14 cellular contexts compared by ENCODE assay signal in the genomic region with DNA sequence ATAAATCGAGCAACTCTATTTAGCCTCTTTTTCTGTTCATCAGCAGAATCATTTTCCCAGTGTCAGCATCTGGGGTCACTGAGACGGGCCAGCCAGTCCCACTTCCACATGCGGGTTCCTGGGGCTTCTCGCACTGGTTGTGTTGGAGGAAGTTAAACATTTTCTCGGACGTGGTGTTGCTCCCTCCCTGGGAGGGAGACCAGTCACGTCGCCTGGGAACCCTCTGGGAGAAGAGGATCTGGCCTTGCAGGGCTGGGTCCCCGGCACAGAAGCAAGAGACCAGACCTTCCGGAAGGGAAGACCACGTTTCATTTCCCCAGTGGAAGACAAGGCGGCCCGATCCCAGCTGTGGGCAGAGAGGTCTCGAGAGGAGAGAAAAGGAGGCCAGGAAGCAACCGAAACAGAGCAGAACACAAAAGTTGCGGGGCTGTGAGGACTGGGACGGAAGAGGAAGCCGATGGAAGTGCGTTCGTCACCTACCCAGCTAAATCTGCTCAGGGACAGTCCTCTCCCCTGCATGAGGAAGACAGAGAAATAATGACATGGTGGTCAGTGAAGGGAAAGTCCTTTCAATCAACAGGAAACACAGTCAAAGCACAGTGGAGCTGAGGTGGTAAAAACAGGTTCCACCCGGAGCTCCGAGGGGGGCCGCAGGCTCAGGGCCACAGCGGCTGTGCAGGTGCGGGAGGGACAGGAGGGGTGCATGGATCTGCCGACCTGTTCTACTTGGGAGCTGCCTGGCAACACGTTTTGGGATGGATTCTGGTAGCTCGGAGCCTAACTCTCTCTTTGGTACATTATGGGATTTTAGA.
DNase-seq lines count a peak whose midpoint lies in the region; ATAC-seq and TF ChIP-seq lines count a peak whose summit lies in the region.
"Had no signal": no experiment of that assay in that cellular context is flagged by ENCODE, and none has a peak within 500 bp of the region (broad histone marks: within the 10 kb centered on the region; RNA-seq: fewer than 3 reads in every experiment).

No MANE protein-coding gene starts in this region.

- intact Hi-C loops in IMR-90 (cut with micrococcal nuclease): no loop called here
- intact Hi-C loops in gastrocnemius medialis (cut with DNase I; ENCODE audit: low total_unique reads): no loop called here

- in situ Hi-C loops in IMR-90 (cut with MboI; ENCODE audit: low sequenced_read_pairs): loop anchor here (10.0 kb wide), 1 partner anchor 183 kb away; no protein-coding TSS in a partner anchor
- in situ Hi-C loops in gastrocnemius medialis (cut with MboI; ENCODE audit: low sequenced_read_pairs in 4 of 4): loop anchor here in 2 of 4 donors (10.0 to 25.0 kb wide), 4 partner anchors 63 to 224 kb away; partner anchors contain the start of gene ZNF236 (in 1 of the 2)
- in situ Hi-C loops in GM13976 (cut with MboI; ENCODE audit: low sequenced_read_pairs, unreplicated experiment): loop anchor here (10.0 to 25.0 kb wide), 2 partner anchors 183 to 674 kb away; no protein-coding TSS in a partner anchor

- TF ChIP-seq RAD21 in IMR-90 (IDR thresholded peaks at IDR 0.05; ENCODE audit: low read length): no peak

- no peak overlapping the region for H4K8ac ChIP-seq in IMR-90 (ENCODE audit: low read depth in 2 of 2, low read length in 2 of 2)

- no peaks in the 10 kb centered on the region for H3K9me3 ChIP-seq in IMR-90 (ENCODE audit: control insufficient read depth, insufficient read depth, low read length)
- no peaks in the 10 kb centered on the region for H3K9me3 ChIP-seq in gastrocnemius medialis
- H3K9me3 ChIP-seq: BE2C, MG63, pancreas had no signal

- no peak overlapping the region for H3K4ac ChIP-seq in IMR-90 (ENCODE audit: low read depth, low read length)

- no peak for TF ChIP-seq CTCF in IMR-90 (conservative IDR thresholded peaks at IDR 0.05; ENCODE audit: low read depth, low read length)
- no peak for TF ChIP-seq CTCF in coronary artery (IDR thresholded peaks at IDR 0.05)
- TF ChIP-seq CTCF in gastrocnemius medialis (IDR thresholded peaks at IDR 0.05 in 4 of 5, conservative IDR thresholded peaks at IDR 0.05 in 1 of 5): no peak
- no peak for TF ChIP-seq CTCF in GM13976 (IDR thresholded peaks at IDR 0.05; ENCODE audit: borderline replicate concordance, control extremely low read depth, extremely low read depth, insufficient read depth, missing control alignments)

- H3K79me1 ChIP-seq in IMR-90 (ENCODE audit: low read depth in 1 of 2, low read length in 2 of 2): no peaks in the 10 kb centered on the region

- no peak overlapping the region for H4K5ac ChIP-seq in IMR-90 (ENCODE audit: low read depth, low read length)

- H3K56ac ChIP-seq in IMR-90 (ENCODE audit: extremely low read depth, insufficient read depth, low read length): no peak overlapping the region

- H3K14ac ChIP-seq in IMR-90 (replicated peaks; ENCODE audit: low read depth, low read length): no peak overlapping the region

- H3K9me1 ChIP-seq in IMR-90 (ENCODE audit: insufficient read depth, low read length): no peaks in the 10 kb centered on the region

- H2BK120ac ChIP-seq in IMR-90 (ENCODE audit: low read depth, low read length): no peak overlapping the region

- BruUV-seq in IMR-90 (replicated peaks; lab: Mats Ljungman, UMichigan): no TSS peak

- no peak overlapping the region for H2BK20ac ChIP-seq in IMR-90 (ENCODE audit: low read depth, low read length)

- dilution Hi-C loops in IMR-90 (cut with HindIII; ENCODE audit: low sequenced_read_pairs, unreplicated experiment): no loop called here

- POLR2A ChIA-PET in IMR-90 (lab: Charles Lee; ENCODE audit: unreplicated experiment): no interaction called here

- no peak overlapping the region for H2BK5ac ChIP-seq in IMR-90 (ENCODE audit: low read depth, low read length, poor library complexity, severe bottlenecking)

- no peak overlapping the region for H3K9ac ChIP-seq in IMR-90 (ENCODE audit: low read depth, low read length)

- no peaks in the 10 kb centered on the region for H4K20me1 ChIP-seq in IMR-90 (ENCODE audit: insufficient read depth, low read length)

- peaks cover 12% of the 10 kb centered on the region for H3K27me3 ChIP-seq in IMR-90 (ENCODE audit: control insufficient read depth, insufficient read depth, low read length)
- no peaks in the 10 kb centered on the region for H3K27me3 ChIP-seq in layer of hippocampus (ENCODE audit: control insufficient read depth, insufficient read depth, low read length)
- H3K27me3 ChIP-seq in gastrocnemius medialis: no peaks in the 10 kb centered on the region
- H3K27me3 ChIP-seq: BE2C, MG63, pancreas had no signal

- H3K27ac ChIP-seq in IMR-90 (ENCODE audit: insufficient read depth, low read length) (no peak overlapping the region), coronary artery (peak overlapping the region in 1 of 2 donors; percentile 69), layer of hippocampus (ENCODE audit: low read depth, low read length) (peak overlapping the region; percentile 35), gastrocnemius medialis (peak overlapping the region in 1 of 4 donors; percentile 26)
- H3K27ac ChIP-seq: WERI-Rb-1 had no signal

- DNase-seq in IMR-90 (no peak), coronary artery (ENCODE audit: low spot score) (no peak), gastrocnemius medialis (peak; percentile 40 to 41), GF-D8 (lab: John Stamatoyannopoulos, UW) (no peak), GM13976 (ENCODE audit: low spot score) (no peak), HuH-7.5 (ENCODE audit: low spot score) (no peak)
- DNase-seq in effector CD8-positive, alpha-beta T cell (lab: John Stamatoyannopoulos, UW): no peak
- DNase-seq: activated naive CD4-positive, alpha-beta T cell treated with anti-CD3 and anti-CD28 coated beads, Interleukin-2, amount 10 ng/mL, durations not matched to agents 7 days and 5 days; BE2C; mesendoderm; MG63; WERI-Rb-1 had no signal

- H2AK9ac ChIP-seq in IMR-90 (replicated peaks; ENCODE audit: low read depth, low read length, poor library complexity): no peak overlapping the region

- 91% methylated on average over 11 of the region's 28 CpGs; no CpG with 5 or more reads in 1 of the 2 experiments for WGBS in IMR-90 (ENCODE audit: extremely low coverage in 2 of 2, insufficient read length in 1 of 2), 2 experiments

- H3K23ac ChIP-seq in IMR-90 (ENCODE audit: low read depth, low read length): no peak overlapping the region

- H3K18ac ChIP-seq in IMR-90 (ENCODE audit: low read depth, low read length): no peak overlapping the region

- no peak overlapping the region for H3K4me2 ChIP-seq in IMR-90 (ENCODE audit: low read depth, low read length)

- H4K91ac ChIP-seq in IMR-90 (ENCODE audit: insufficient read depth, low read depth, low read length): no peak overlapping the region

- CTCF ChIA-PET in IMR-90 (lab: Yijun Ruan, JAX): no interaction called here

- ATAC-seq in IMR-90 (ENCODE audit: low read depth) (no peak), gastrocnemius medialis (peak in 1 of 2 donors; percentile 31)

- TF ChIP-seq POLR2A in IMR-90 (IDR thresholded peaks at IDR 0.05; ENCODE audit: low read depth, low read length) (no peak), gastrocnemius medialis (IDR thresholded peaks at IDR 0.05) (no peak)

- no peaks in the 10 kb centered on the region for H3K36me3 ChIP-seq in IMR-90 (ENCODE audit: control insufficient read depth, insufficient read depth, low read length)
- H3K36me3 ChIP-seq in gastrocnemius medialis: no peaks in the 10 kb centered on the region
- H3K36me3 ChIP-seq: BE2C, MG63, pancreas, WERI-Rb-1 had no signal

- H3K4me1 ChIP-seq in IMR-90 (ENCODE audit: control insufficient read depth, insufficient read depth, low read length) (no peaks in the 10 kb centered on the region), gastrocnemius medialis (no peaks in the 10 kb centered on the region)
- H3K4me1 ChIP-seq: BE2C, pancreas had no signal

- H2AK5ac ChIP-seq in IMR-90 (ENCODE audit: low read depth, low read length): no peak overlapping the region

- H2AFZ ChIP-seq in IMR-90 (replicated peaks; ENCODE audit: low read length, poor library complexity): peak overlapping the region; percentile 18

- no peak overlapping the region for H3K4me3 ChIP-seq in IMR-90 (ENCODE audit: insufficient read depth, low read depth, low read length)
- H3K4me3 ChIP-seq in coronary artery: peak overlapping the region; percentile 13
- H3K4me3 ChIP-seq in gastrocnemius medialis: no peak overlapping the region
- H3K4me3 ChIP-seq: MG63, pancreas had no signal

- no peak overlapping the region for H2BK15ac ChIP-seq in IMR-90 (ENCODE audit: low read depth, low read length)

TF ChIP-seq in IMR-90, 13 proteins besides CTCF, POLR2A, EP300 and RAD21:
- no peak for TF ChIP-seq FOS (IDR thresholded peaks at IDR 0.05; ENCODE audit: low read depth, low read length)
- no peak for TF ChIP-seq MXI1 (IDR thresholded peaks at IDR 0.05; ENCODE audit: borderline replicate concordance, low read depth, low read length)
- no peak for TF ChIP-seq NFE2L2 (IDR thresholded peaks at IDR 0.05; ENCODE audit: low read depth, low read length)
- TF ChIP-seq RCOR1 (IDR thresholded peaks at IDR 0.05; ENCODE audit: insufficient replicate concordance, low read length): no peak
- TF ChIP-seq MAZ (IDR thresholded peaks at IDR 0.05; ENCODE audit: borderline replicate concordance, low read depth, low read length): no peak

Comparison
In these comparisons a context has a peak if more than half of its experiments do, and no peak if none do; other contexts are left out.
1. DNase-seq: peak in gastrocnemius medialis (2 of 2); none in IMR-90 (single experiment), coronary artery (single experiment), effector CD8-positive, alpha-beta T cell (single experiment), GF-D8 (single experiment), GM13976 (single experiment) and HuH-7.5 (single experiment).